8 cellular contexts compared by ENCODE assay signal in the genomic region with DNA sequence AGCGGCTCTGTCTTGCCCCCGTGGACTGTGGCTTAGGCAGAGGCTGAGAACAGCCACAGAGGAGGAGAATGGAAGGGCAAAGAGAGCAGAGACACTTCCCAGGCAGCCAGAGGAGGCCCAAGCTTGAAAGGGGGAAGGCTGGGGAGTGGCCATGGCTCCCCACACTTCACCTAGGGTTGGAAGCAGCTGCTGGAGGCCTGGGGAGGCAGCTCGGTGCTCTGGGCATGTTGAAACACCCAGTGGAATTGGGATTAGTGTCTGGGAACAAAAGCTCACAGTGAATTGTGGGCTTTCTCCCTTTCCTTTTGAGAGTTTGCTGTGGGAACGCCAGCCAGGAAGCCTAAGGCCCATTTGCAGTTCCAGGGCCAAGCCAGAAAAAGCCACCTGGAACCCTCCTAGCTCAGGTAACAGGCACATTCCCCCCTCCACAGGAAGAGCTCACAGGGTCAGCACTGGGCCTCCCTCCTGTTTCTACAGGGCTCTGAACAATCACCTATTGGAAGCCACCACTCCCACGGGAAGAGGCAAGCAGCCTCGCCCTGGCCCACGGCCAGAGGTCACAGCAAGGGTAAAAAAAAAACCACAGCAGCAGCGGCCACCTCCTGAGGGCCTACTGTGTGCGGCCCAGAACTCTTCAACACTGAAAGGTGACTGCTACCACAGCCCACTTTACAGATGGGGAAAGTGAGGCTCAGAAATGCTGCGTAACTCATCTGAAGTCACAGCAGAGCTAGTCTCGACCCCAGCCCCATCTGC. TPM values are rescaled to one million over a fixed set of nuclear protein-coding genes. Genes with fewer than 3 reads are reported as not detected.
DNase-seq lines count a peak whose midpoint lies in the region; ATAC-seq and TF ChIP-seq lines count a peak whose summit lies in the region.

No MANE protein-coding gene starts in this region.

- TF ChIP-seq CTCF in lower lobe of right lung (IDR thresholded peaks at IDR 0.05) (no peak), tibial artery (IDR thresholded peaks at IDR 0.05) (no peak)

- peak overlapping the region; percentile 31 to 53 for H3K4me3 Mint-ChIP-seq in activated T-cell treated with anti-CD3 and anti-CD28 coated beads, Interleukin-2, amount 50 U/mL, for 72 hours
- no peak overlapping the region for H3K4me3 Mint-ChIP-seq in activated naive CD8-positive, alpha-beta T cell treated with anti-CD3 and anti-CD28 coated beads for 36 hours

- peak overlapping the region; percentile 87 for H3K27ac Mint-ChIP-seq in activated T-cell treated with anti-CD3 and anti-CD28 coated beads, Interleukin-2, amount 50 U/mL, for 72 hours
- peak overlapping the region; percentile 95 for H3K27ac Mint-ChIP-seq in activated naive CD8-positive, alpha-beta T cell treated with anti-CD3 and anti-CD28 coated beads for 36 hours

- H3K9me3 ChIP-seq in lower lobe of right lung, result no peaks in the 10 kb centered on the region
- H3K9me3 ChIP-seq in tibial artery, result no peaks in the 10 kb centered on the region

- intact Hi-C loops in lower lobe of right lung (cut with DNase I), result no loop called here
- intact Hi-C loops in tibial artery (cut with DNase I; ENCODE audit: low total_unique reads), result no loop called here

- H3K36me3 ChIP-seq in lower lobe of right lung, result no peaks in the 10 kb centered on the region
- no peaks in the 10 kb centered on the region for H3K36me3 ChIP-seq in tibial artery

- no peaks in the 10 kb centered on the region for H3K27me3 ChIP-seq in lower lobe of right lung (ENCODE audit: low read depth)
- no peaks in the 10 kb centered on the region for H3K27me3 ChIP-seq in tibial artery

- H3K36me3 Mint-ChIP-seq in activated T-cell treated with anti-CD3 and anti-CD28 coated beads, Interleukin-2, amount 50 U/mL, for 72 hours (ENCODE audit: insufficient read depth in 2 of 2), result peaks cover 2 to 24% of the 10 kb centered on the region in 2 donors
- H3K36me3 Mint-ChIP-seq in activated naive CD8-positive, alpha-beta T cell treated with anti-CD3 and anti-CD28 coated beads for 36 hours, result peaks cover 53% of the 10 kb centered on the region

- H3K27me3 Mint-ChIP-seq in activated T-cell treated with anti-CD3 and anti-CD28 coated beads, Interleukin-2, amount 50 U/mL, for 72 hours (ENCODE audit: low read depth), result no peaks in the 10 kb centered on the region
- no peaks in the 10 kb centered on the region for H3K27me3 Mint-ChIP-seq in activated naive CD8-positive, alpha-beta T cell treated with anti-CD3 and anti-CD28 coated beads for 36 hours

- no peaks in the 10 kb centered on the region for H3K9me3 Mint-ChIP-seq in activated T-cell treated with anti-CD3 and anti-CD28 coated beads, Interleukin-2, amount 50 U/mL, for 72 hours
- peaks cover 7% of the 10 kb centered on the region for H3K9me3 Mint-ChIP-seq in activated naive CD8-positive, alpha-beta T cell treated with anti-CD3 and anti-CD28 coated beads for 36 hours

- no peak for ATAC-seq in activated T-cell treated with anti-CD3 and anti-CD28 coated beads, Interleukin-2, amount 50 U/mL, for 72 hours (replicated peaks in 1 of 2)
- ATAC-seq in lower lobe of right lung (no peak), HG03196 (IDR thresholded peaks at IDR 0.05; ENCODE audit: unreplicated experiment) (no peak)

- H3K4me1 ChIP-seq in lower lobe of right lung (peaks cover 49% of the 10 kb centered on the region), tibial artery (peaks cover 12 to 68% (median 46%) of the 10 kb centered on the region in 4 donors)

- no peak for DNase-seq in activated T-cell treated with anti-CD3 and anti-CD28 coated beads, Interleukin-2, amount 50 U/mL, for 72 hours
- no peak for DNase-seq in activated T-cell treated with anti-CD3 and anti-CD28 coated beads, Interleukin-2, amount 50 U/mL, for 48 hours
- DNase-seq in activated naive CD8-positive, alpha-beta T cell treated with anti-CD3 and anti-CD28 coated beads for 36 hours, result no peak
- DNase-seq in lower lobe of right lung, result no peak
- DNase-seq in tibial artery, result no peak
- no peak for DNase-seq in pons (ENCODE audit: low spot score)
- DNase-seq in stimulated activated CD8-positive, alpha-beta memory T cell treated with anti-CD3 and anti-CD28 coated beads, Interleukin-4, amount 100 ng/mL, for 48 hours, result no peak

- H3K27ac ChIP-seq in lower lobe of right lung (peak overlapping the region; percentile 63), tibial artery (peak overlapping the region; percentile 38 to 46)

- peaks cover 99% of the 10 kb centered on the region for H3K4me1 Mint-ChIP-seq in activated T-cell treated with anti-CD3 and anti-CD28 coated beads, Interleukin-2, amount 50 U/mL, for 72 hours (ENCODE audit: low read depth)
- H3K4me1 Mint-ChIP-seq in activated naive CD8-positive, alpha-beta T cell treated with anti-CD3 and anti-CD28 coated beads for 36 hours, result peaks cover 88% of the 10 kb centered on the region

- no peak overlapping the region for H3K4me3 ChIP-seq in lower lobe of right lung
- no peak overlapping the region for H3K4me3 ChIP-seq in tibial artery

RNA-seq across cellular contexts. Expression of gene EEIG1, which starts 20.2 kb away (rescaled TPM):
- 10 to 100 TPM; 59.2 to 75.1 TPM for total RNA-seq in activated T-cell treated with anti-CD3 and anti-CD28 coated beads, Interleukin-2, amount 50 U/mL, for 72 hours
- 10 to 100 TPM; 77.2 to 83.8 TPM for total RNA-seq in activated naive CD8-positive, alpha-beta T cell treated with anti-CD3 and anti-CD28 coated beads for 36 hours
- 36.0 TPM for total RNA-seq in lower lobe of right lung

RNA-seq across cellular contexts. Expression of gene DPM2, which starts 22.9 kb away (rescaled TPM):
- total RNA-seq in activated T-cell treated with anti-CD3 and anti-CD28 coated beads, Interleukin-2, amount 50 U/mL, for 72 hours, result 10 to 100 TPM; 44.2 to 51.1 TPM
- total RNA-seq in activated naive CD8-positive, alpha-beta T cell treated with anti-CD3 and anti-CD28 coated beads for 36 hours, result 10 to 100 TPM; 55.4 to 57.6 TPM
- total RNA-seq in lower lobe of right lung, result 33.7 TPM

RNA-seq across cellular contexts. Expression of gene PIP5KL1, which starts 30.0 kb away (rescaled TPM):
- 1 to 10 TPM; 4.4 to 6.4 TPM for total RNA-seq in activated T-cell treated with anti-CD3 and anti-CD28 coated beads, Interleukin-2, amount 50 U/mL, for 72 hours
- 1 to 10 TPM; 2.3 to 3.2 TPM for total RNA-seq in activated naive CD8-positive, alpha-beta T cell treated with anti-CD3 and anti-CD28 coated beads for 36 hours
- 11.5 TPM for total RNA-seq in lower lobe of right lung

RNA-seq across cellular contexts. Expression of gene ST6GALNAC4, which starts 43.7 kb away (rescaled TPM):
- total RNA-seq in activated T-cell treated with anti-CD3 and anti-CD28 coated beads, Interleukin-2, amount 50 U/mL, for 72 hours, result 10 to 100 TPM; 28.1 to 30.5 TPM
- 10 to 100 TPM; 45.3 to 51.2 TPM for total RNA-seq in activated naive CD8-positive, alpha-beta T cell treated with anti-CD3 and anti-CD28 coated beads for 36 hours
- 45.6 TPM for total RNA-seq in lower lobe of right lung
